ENCODE assay signal across 25 cellular contexts in the genomic region with DNA sequence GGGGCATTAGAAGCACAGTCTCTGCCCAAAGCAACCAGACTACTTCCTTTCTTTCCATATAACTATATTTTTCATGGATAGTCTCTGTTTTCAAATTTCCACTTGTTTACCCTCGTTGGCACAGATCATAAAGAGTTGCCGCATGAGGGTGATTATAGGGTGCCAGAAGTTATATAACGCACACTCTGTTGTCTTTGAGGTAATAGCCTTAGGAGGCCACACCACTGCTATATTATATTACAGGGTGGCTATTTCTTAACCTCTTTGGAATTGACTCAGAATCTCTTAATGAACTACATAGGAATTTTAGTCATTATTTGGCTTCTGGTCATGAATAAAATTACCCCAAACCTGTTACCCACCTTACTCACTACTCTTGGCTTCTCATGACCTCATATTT.
"Had no signal": no experiment of that assay in that cellular context is flagged by ENCODE, and none has a peak within 500 bp of the region (broad histone marks: within the 10 kb centered on the region; RNA-seq: fewer than 3 reads in every experiment).

No MANE protein-coding gene starts in this region.

- H3K27me3 ChIP-seq: neural progenitor cell, pancreas, right lobe of liver, sigmoid colon, stomach, thyroid gland, tibial nerve, upper lobe of left lung, vagina had no signal

- H3K27me3 Mint-ChIP-seq: naive thymus-derived CD4-positive, alpha-beta T cell had no signal

- H3K27ac ChIP-seq: neural progenitor cell, pancreas, prostate gland, right lobe of liver, sigmoid colon, stomach, thoracic aorta, thyroid gland, tibial nerve, upper lobe of left lung, vagina had no signal

- ATAC-seq: naive thymus-derived CD4-positive, alpha-beta T cell; natural killer cell; pancreas; right cardiac atrium; right lobe of liver; stimulated activated effector memory CD8-positive, alpha-beta T cell treated with anti-CD3 and anti-CD28 coated beads, Interleukin-12 subunit alpha, Interleukin-12 subunit beta, amount 100 ng/mL, for 72 hours; stimulated activated naive CD8-positive, alpha-beta T cell treated with anti-CD3 and anti-CD28 coated beads, Interleukin-15, Interleukin-2, amounts not matched to agents 100 U/mL and 50 U/mL, for 24 hours had no signal

- DNase-seq: naive thymus-derived CD4-positive, alpha-beta T cell; natural killer cell; occipital lobe; pancreas; right cardiac atrium; right lobe of liver; sigmoid colon; small intestine; stimulated activated CD4-positive, alpha-beta T cell treated with anti-CD3 and anti-CD28 coated beads, Interleukin-15, amount 100 ng/mL, for 24 hours; stimulated activated CD4-positive, alpha-beta T cell treated with anti-CD3 and anti-CD28 coated beads, Interleukin-2, amount 100 ng/mL, for 24 hours; stimulated activated CD4-positive, alpha-beta T cell treated with anti-CD3 and anti-CD28 coated beads, Interleukin-2, amount 100 ng/mL, for 48 hours; stimulated activated CD4-positive, alpha-beta T cell treated with anti-CD3 and anti-CD28 coated beads, Interleukin-4, amount 100 ng/mL, for 24 hours; stimulated activated naive CD4-positive, alpha-beta T cell; stimulated activated naive CD8-positive, alpha-beta T cell treated with anti-CD3 and anti-CD28 coated beads, Interleukin-15, Interleukin-2, amounts not matched to agents 100 U/mL and 50 U/mL, for 24 hours; stomach; thyroid gland; trophoblast cell; upper lobe of left lung had no signal

- H3K27ac Mint-ChIP-seq: naive thymus-derived CD4-positive, alpha-beta T cell; natural killer cell; nephron; neural progenitor cell; stimulated activated effector memory CD8-positive, alpha-beta T cell treated with anti-CD3 and anti-CD28 coated beads, Interleukin-12 subunit alpha, Interleukin-12 subunit beta, amount 100 ng/mL, for 72 hours had no signal

- H3K4me1 Mint-ChIP-seq: nephron; neural progenitor cell; stimulated activated effector memory CD8-positive, alpha-beta T cell treated with anti-CD3 and anti-CD28 coated beads, Interleukin-12 subunit alpha, Interleukin-12 subunit beta, amount 100 ng/mL, for 72 hours had no signal

- H3K9me3 Mint-ChIP-seq: natural killer cell; nephron; neural progenitor cell; stimulated activated effector memory CD8-positive, alpha-beta T cell treated with anti-CD3 and anti-CD28 coated beads, Interleukin-12 subunit alpha, Interleukin-12 subunit beta, amount 100 ng/mL, for 72 hours had no signal

- H2AFZ ChIP-seq: neural progenitor cell had no signal

- H3K4me2 ChIP-seq: neural progenitor cell had no signal

- H3K4me1 ChIP-seq: neural progenitor cell, pancreas, prostate gland, right lobe of liver, sigmoid colon, stomach, thyroid gland, tibial nerve, upper lobe of left lung, vagina had no signal

- H3K4me3 Mint-ChIP-seq: naive thymus-derived CD4-positive, alpha-beta T cell; natural killer cell; nephron; neural progenitor cell; stimulated activated effector memory CD8-positive, alpha-beta T cell treated with anti-CD3 and anti-CD28 coated beads, Interleukin-12 subunit alpha, Interleukin-12 subunit beta, amount 100 ng/mL, for 72 hours had no signal

- H3K4me3 ChIP-seq: neural progenitor cell, pancreas, prostate gland, right lobe of liver, sigmoid colon, stomach, thoracic aorta, thyroid gland, tibial nerve, upper lobe of left lung, vagina had no signal

- H3K36me3 ChIP-seq: neural progenitor cell, pancreas, prostate gland, right lobe of liver, sigmoid colon, stomach, thoracic aorta, thyroid gland, tibial nerve, upper lobe of left lung, vagina had no signal

- H3K9me3 ChIP-seq: pancreas, prostate gland, right lobe of liver, sigmoid colon, stomach, thoracic aorta, thyroid gland, upper lobe of left lung, vagina had no signal

- H3K9ac ChIP-seq: neural progenitor cell had no signal

- H3K36me3 Mint-ChIP-seq: natural killer cell; neural progenitor cell; stimulated activated effector memory CD8-positive, alpha-beta T cell treated with anti-CD3 and anti-CD28 coated beads, Interleukin-12 subunit alpha, Interleukin-12 subunit beta, amount 100 ng/mL, for 72 hours had no signal
